1 cellular context compared by ENCODE assay signal in genomic region chr12:123363743-123364531, GRCh38.
A peak's percentile ranks its signal among the peaks of the same experiment; 100 is the strongest.
TF ChIP-seq lines count a peak whose summit lies in the region.

No MANE protein-coding gene starts in this region.

TF ChIP-seq in HepG2, 621 proteins besides CTCF, POLR2A, EP300 and RAD21 (continued from another document and continues in another):
- peak; percentile 60; the same call in 1 of the 2 replicates for TF ChIP-seq SNAPC4 (CRISPR knock-in tag; IDR thresholded peaks at IDR 0.05)
- TF ChIP-seq MXI1 (IDR thresholded peaks at IDR 0.05; ENCODE audit: borderline replicate concordance, low read depth, low read length): 0 out of 3 replicates have a peak, but pooled peaks have one; percentile 9
- TF ChIP-seq ZNF784 (CRISPR knock-in tag; IDR thresholded peaks at IDR 0.05; ENCODE audit: borderline replicate concordance): peak; percentile 46; the same call in 1 of the 2 replicates
- TF ChIP-seq ZBED4 (CRISPR knock-in tag; IDR thresholded peaks at IDR 0.05; ENCODE audit: borderline replicate concordance): no peak
- peak; percentile 27; the same call in 1 of the 2 replicates for TF ChIP-seq ZNF205 (CRISPR knock-in tag; IDR thresholded peaks at IDR 0.05)
- TF ChIP-seq ZNF143 (CRISPR knock-in tag; IDR thresholded peaks at IDR 0.05): peak; percentile 24; the same call in 1 of the 2 replicates
- TF ChIP-seq RARA (CRISPR knock-in tag; IDR thresholded peaks at IDR 0.05): no peak
- no peak for TF ChIP-seq BCL3 (CRISPR knock-in tag; IDR thresholded peaks at IDR 0.05)
- TF ChIP-seq ZNF850 (CRISPR knock-in tag; conservative IDR thresholded peaks at IDR 0.05): 0 out of 2 replicates have a peak, but pooled peaks have one; percentile 18
- TF ChIP-seq ZNF746 (CRISPR knock-in tag; IDR thresholded peaks at IDR 0.05): 0 out of 2 replicates have a peak, but pooled peaks have one; percentile 10
- no peak for TF ChIP-seq ZNF672 (CRISPR knock-in tag; IDR thresholded peaks at IDR 0.05)
- TF ChIP-seq, protein P1, sequence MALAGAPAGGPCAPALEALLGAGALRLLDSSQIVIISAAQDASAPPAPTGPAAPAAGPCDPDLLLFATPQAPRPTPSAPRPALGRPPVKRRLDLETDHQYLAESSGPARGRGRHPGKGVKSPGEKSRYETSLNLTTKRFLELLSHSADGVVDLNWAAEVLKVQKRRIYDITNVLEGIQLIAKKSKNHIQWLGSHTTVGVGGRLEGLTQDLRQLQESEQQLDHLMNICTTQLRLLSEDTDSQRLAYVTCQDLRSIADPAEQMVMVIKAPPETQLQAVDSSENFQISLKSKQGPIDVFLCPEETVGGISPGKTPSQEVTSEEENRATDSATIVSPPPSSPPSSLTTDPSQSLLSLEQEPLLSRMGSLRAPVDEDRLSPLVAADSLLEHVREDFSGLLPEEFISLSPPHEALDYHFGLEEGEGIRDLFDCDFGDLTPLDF (CRISPR knock-in tag; IDR thresholded peaks at IDR 0.05): no peak
- no peak for TF ChIP-seq BCLAF1 (IDR thresholded peaks at IDR 0.05)
- TF ChIP-seq HOXA9 (CRISPR knock-in tag; IDR thresholded peaks at IDR 0.05; ENCODE audit: borderline replicate concordance): peak; percentile 41; the same call in 1 of the 2 replicates
- TF ChIP-seq DNMT3B (CRISPR knock-in tag; conservative IDR thresholded peaks at IDR 0.05): no peak
- TF ChIP-seq KDM5B (CRISPR knock-in tag; IDR thresholded peaks at IDR 0.05; ENCODE audit: borderline replicate concordance): peak; percentile 77
- no peak for TF ChIP-seq HINFP (CRISPR knock-in tag; IDR thresholded peaks at IDR 0.05; ENCODE audit: low read depth)
- TF ChIP-seq, protein P2, sequence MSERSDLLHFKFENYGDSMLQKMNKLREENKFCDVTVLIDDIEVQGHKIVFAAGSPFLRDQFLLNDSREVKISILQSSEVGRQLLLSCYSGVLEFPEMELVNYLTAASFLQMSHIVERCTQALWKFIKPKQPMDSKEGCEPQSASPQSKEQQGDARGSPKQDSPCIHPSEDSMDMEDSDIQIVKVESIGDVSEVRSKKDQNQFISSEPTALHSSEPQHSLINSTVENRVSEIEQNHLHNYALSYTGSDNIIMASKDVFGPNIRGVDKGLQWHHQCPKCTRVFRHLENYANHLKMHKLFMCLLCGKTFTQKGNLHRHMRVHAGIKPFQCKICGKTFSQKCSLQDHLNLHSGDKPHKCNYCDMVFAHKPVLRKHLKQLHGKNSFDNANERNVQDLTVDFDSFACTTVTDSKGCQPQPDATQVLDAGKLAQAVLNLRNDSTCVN (CRISPR knock-in tag; IDR thresholded peaks at IDR 0.05; ENCODE audit: borderline replicate concordance): no peak
- peak; percentile 84; the same call in 1 of the 2 replicates for TF ChIP-seq SP5 (CRISPR knock-in tag; IDR thresholded peaks at IDR 0.05; ENCODE audit: borderline replicate concordance, low read depth)
- no peak for TF ChIP-seq GATA4 (IDR thresholded peaks at IDR 0.05; ENCODE audit: borderline replicate concordance, low read depth)
- no peak for TF ChIP-seq ZNF235 (CRISPR knock-in tag; IDR thresholded peaks at IDR 0.05; ENCODE audit: borderline replicate concordance)
- TF ChIP-seq, protein P3, sequence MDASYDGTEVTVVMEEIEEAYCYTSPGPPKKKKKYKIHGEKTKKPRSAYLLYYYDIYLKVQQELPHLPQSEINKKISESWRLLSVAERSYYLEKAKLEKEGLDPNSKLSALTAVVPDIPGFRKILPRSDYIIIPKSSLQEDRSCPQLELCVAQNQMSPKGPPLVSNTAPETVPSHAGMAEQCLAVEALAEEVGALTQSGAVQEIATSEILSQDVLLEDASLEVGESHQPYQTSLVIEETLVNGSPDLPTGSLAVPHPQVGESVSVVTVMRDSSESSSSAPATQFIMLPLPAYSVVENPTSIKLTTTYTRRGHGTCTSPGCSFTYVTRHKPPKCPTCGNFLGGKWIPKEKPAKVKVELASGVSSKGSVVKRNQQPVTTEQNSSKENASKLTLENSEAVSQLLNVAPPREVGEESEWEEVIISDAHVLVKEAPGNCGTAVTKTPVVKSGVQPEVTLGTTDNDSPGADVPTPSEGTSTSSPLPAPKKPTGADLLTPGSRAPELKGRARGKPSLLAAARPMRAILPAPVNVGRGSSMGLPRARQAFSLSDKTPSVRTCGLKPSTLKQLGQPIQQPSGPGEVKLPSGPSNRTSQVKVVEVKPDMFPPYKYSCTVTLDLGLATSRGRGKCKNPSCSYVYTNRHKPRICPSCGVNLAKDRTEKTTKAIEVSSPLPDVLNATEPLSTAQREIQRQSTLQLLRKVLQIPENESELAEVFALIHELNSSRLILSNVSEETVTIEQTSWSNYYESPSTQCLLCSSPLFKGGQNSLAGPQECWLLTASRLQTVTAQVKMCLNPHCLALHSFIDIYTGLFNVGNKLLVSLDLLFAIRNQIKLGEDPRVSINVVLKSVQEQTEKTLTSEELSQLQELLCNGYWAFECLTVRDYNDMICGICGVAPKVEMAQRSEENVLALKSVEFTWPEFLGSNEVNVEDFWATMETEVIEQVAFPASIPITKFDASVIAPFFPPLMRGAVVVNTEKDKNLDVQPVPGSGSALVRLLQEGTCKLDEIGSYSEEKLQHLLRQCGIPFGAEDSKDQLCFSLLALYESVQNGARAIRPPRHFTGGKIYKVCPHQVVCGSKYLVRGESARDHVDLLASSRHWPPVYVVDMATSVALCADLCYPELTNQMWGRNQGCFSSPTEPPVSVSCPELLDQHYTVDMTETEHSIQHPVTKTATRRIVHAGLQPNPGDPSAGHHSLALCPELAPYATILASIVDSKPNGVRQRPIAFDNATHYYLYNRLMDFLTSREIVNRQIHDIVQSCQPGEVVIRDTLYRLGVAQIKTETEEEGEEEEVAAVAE (CRISPR knock-in tag; IDR thresholded peaks at IDR 0.05; ENCODE audit: borderline replicate concordance): 0 out of 2 replicates have a peak, but pooled peaks have one; percentile 4
- peak; percentile 57; the same call in 1 of the 2 replicates for TF ChIP-seq SOX5 (CRISPR knock-in tag; IDR thresholded peaks at IDR 0.05; ENCODE audit: borderline replicate concordance)
- TF ChIP-seq FOXM1 (CRISPR knock-in tag; IDR thresholded peaks at IDR 0.05): no peak
- TF ChIP-seq ZNF263 (CRISPR knock-in tag; IDR thresholded peaks at IDR 0.05): 0 out of 2 replicates have a peak, but pooled peaks have one; percentile 21
- TF ChIP-seq KDM2A (CRISPR knock-in tag; IDR thresholded peaks at IDR 0.05; ENCODE audit: borderline replicate concordance, low read depth): peak; percentile 64; the same call in 1 of the 2 replicates
- TF ChIP-seq HOXA3 (CRISPR knock-in tag; IDR thresholded peaks at IDR 0.05): no peak
